25 cellular contexts compared by ENCODE assay signal in the genomic region with DNA sequence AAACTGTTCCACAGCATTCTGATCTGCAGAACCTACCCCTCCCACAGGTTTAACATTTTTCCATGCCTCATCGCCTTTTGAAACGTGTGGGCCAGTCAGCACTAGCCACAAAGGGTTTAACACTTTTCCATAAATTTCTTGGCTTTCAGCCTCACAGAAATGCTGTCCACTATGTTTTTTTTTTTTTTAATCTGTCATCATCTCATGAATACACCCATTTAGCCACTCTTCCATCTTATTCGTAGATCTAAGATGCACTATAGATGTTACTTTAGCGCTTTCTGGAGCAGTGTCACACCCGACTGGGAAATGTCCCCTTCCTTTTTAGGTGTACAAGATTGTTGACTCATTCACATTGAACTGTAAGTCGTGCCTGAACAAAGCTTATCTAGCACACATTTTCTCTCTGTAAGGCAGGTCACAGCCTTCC.
DNase-seq lines count a peak whose midpoint lies in the region; ATAC-seq, FAIRE-seq and TF ChIP-seq lines count a peak whose summit lies in the region.
"Had no signal": no experiment of that assay in that cellular context is flagged by ENCODE, and none has a peak within 500 bp of the region (broad histone marks: within the 10 kb centered on the region; RNA-seq: fewer than 3 reads in every experiment).

No MANE protein-coding gene starts in this region.

- H3K27ac ChIP-seq in foreskin keratinocyte, result no peak overlapping the region
- H3K27ac ChIP-seq: BLaER1, ovary, sigmoid colon, uterus had no signal

- ATAC-seq in foreskin keratinocyte (peak; percentile 25), GM21360 (IDR thresholded peaks at IDR 0.05; ENCODE audit: unreplicated experiment) (no peak), HG03280 (IDR thresholded peaks at IDR 0.05; ENCODE audit: unreplicated experiment) (no peak)
- ATAC-seq: activated naive CD4-positive, alpha-beta T cell treated with anti-CD3 and anti-CD28 coated beads, Interleukin-2, amount 50 U/mL, for 72 hours; activated T-helper 17 cell treated with anti-CD3 and anti-CD28 coated beads, Interleukin-2, amount 50 U/mL, for 72 hours; left lobe of liver; naive thymus-derived CD4-positive, alpha-beta T cell; SK-N-SH treated with all-trans-retinoic acid at 6 μM for 48 hours had no signal

- no peaks in the 10 kb centered on the region for H3K27me3 ChIP-seq in foreskin keratinocyte
- H3K27me3 ChIP-seq: BLaER1, ovary, sigmoid colon, uterus had no signal

- TF ChIP-seq CTCF in foreskin keratinocyte (conservative IDR thresholded peaks at IDR 0.05), result no peak

- FAIRE-seq in RCC 7860 (lab: Jason Lieb, UNC), result peak; percentile 98
- FAIRE-seq in GM19239 (lab: Jason Lieb, UNC), result no peak
- FAIRE-seq: H1 had no signal

- DNase-seq in NCI-H2196 (lab: John Stamatoyannopoulos, UW; ENCODE audit: unreplicated experiment) (peak; percentile 59), NCI-H2196 treated with DMSO at 0.1 percent for 48 hours (lab: John Stamatoyannopoulos, UW; ENCODE audit: unreplicated experiment) (no peak), RCC 7860 (ENCODE audit: low spot score) (peak; percentile 75), foreskin keratinocyte (peak; percentile 51), renal cortical epithelial cell (ENCODE audit: low read depth) (peak; percentile 92), GM19239 (ENCODE audit: insufficient read length, low spot score) (no peak)
- DNase-seq: activated CD4-positive, alpha-beta T cell treated with anti-CD3 and anti-CD28 coated beads, Interleukin-2, amount 50 U/mL, for 1 hour; effector CD8-positive, alpha-beta T cell; IMR-90; MM.1S; naive thymus-derived CD4-positive, alpha-beta T cell; NCI-H187 treated with DMSO at 0.1 percent for 48 hours; NCI-H446 treated with DMSO at 0.1 percent for 48 hours; ovary; RPMI8226; sigmoid colon; uterus had no signal

- H3K4me1 ChIP-seq in foreskin keratinocyte, result no peaks in the 10 kb centered on the region
- H3K4me1 ChIP-seq: sigmoid colon, uterus had no signal

Comparison
In these comparisons a context has a peak if more than half of its experiments do, and no peak if none do; other contexts are left out.
1. DNase-seq: peak in NCI-H2196 (single experiment), RCC 7860 (single experiment), foreskin keratinocyte (2 of 2) and renal cortical epithelial cell (single experiment); none in NCI-H2196 treated with DMSO at 0.1 percent for 48 hours (single experiment) and GM19239 (single experiment).